ENCODE assay signal across 32 cellular contexts in the genomic region with DNA sequence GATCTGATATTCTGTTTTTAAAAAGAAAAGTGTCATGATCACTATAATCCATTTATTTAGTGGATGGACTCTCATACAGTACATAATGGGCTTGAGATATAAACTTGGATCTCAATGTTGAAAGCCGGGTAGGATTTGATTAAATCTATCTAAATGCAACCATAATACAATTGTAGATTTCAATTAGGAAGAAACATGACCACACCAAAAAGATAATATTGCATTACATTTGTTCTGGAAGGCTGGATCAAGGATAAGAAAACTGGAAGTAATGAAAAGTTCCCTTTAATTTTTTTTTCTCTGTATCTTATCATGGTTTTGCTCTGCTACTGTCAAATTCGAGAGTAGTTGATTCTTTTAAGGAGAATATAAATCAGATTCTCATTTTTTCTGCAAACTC.
"Had no signal": no experiment of that assay in that cellular context is flagged by ENCODE, and none has a peak within 500 bp of the region (broad histone marks: within the 10 kb centered on the region; RNA-seq: fewer than 3 reads in every experiment).

No MANE protein-coding gene starts in this region.

- H3K27ac ChIP-seq: adrenal gland, ascending aorta, body of pancreas, brain microvascular endothelial cell, breast epithelium, cardiac muscle cell had no signal

- FAIRE-seq: bronchial epithelial cell had no signal

- H3K4me3 ChIP-seq: adrenal gland, ascending aorta, body of pancreas, breast epithelium, cardiac muscle cell had no signal

- H3K27me3 ChIP-seq: adrenal gland, ascending aorta, body of pancreas, brain microvascular endothelial cell, breast epithelium, cardiac muscle cell had no signal

- H3K36me3 ChIP-seq: adrenal gland, ascending aorta, brain microvascular endothelial cell, breast epithelium, cardiac muscle cell had no signal

- H3K4me1 ChIP-seq: ascending aorta, breast epithelium had no signal

- DNase-seq: activated effector memory CD4-positive, alpha-beta T cell treated with anti-CD3 and anti-CD28 coated beads, Interleukin-2, amount 50 U/mL, for 16 hours; activated effector memory CD4-positive, alpha-beta T cell treated with Interleukin-2 at 50 U/mL for 16 hours; activated gamma-delta T cell; activated gamma-delta T cell treated with Interleukin-2 at 50 U/mL for 16 hours; activated naive CD4-positive, alpha-beta T cell; activated naive CD4-positive, alpha-beta T cell treated with anti-CD3 and anti-CD28 coated beads for 36 hours; activated naive CD4-positive, alpha-beta T cell treated with anti-CD3 and anti-CD28 coated beads, Interleukin-2, amount 10 ng/mL, durations not matched to agents 7 days and 5 days; activated naive CD4-positive, alpha-beta T cell treated with anti-CD3 and anti-CD28 coated beads, Interleukin-2, amount 50 U/mL, for 16 hours; activated naive CD4-positive, alpha-beta T cell treated with Interleukin-2 at 50 U/mL for 16 hours; activated naive CD8-positive, alpha-beta T cell treated with anti-CD3 and anti-CD28 coated beads for 36 hours; activated naive CD8-positive, alpha-beta T cell treated with anti-CD3 and anti-CD28 coated beads, Interleukin-2, amount 10 ng/mL, durations not matched to agents 7 days and 5 days; activated naive CD8-positive, alpha-beta T cell treated with anti-CD3 and anti-CD28 coated beads, Interleukin-2, amount 50 U/mL, for 24 hours; activated T-cell treated with anti-CD3 and anti-CD28 coated beads, Interleukin-2, amount 50 U/mL, for 24 hours; activated T-cell treated with anti-CD3 and anti-CD28 coated beads, Interleukin-2, amount 50 U/mL, for 4 hours; activated T-cell treated with anti-CD3 and anti-CD28 coated beads, Interleukin-2, amount 50 U/mL, for 48 hours; activated T-cell treated with anti-CD3 and anti-CD28 coated beads, Interleukin-2, amount 50 U/mL, for 72 hours; adrenal gland; amniotic stem cell; amygdala; anterior cingulate cortex; aorta; body of pancreas; brain microvascular endothelial cell; caudate nucleus; central memory CD4-positive, alpha-beta T cell; cerebellar nuclear complex had no signal

- ATAC-seq: activated naive CD4-positive, alpha-beta T cell treated with anti-CD3 and anti-CD28 coated beads, Interleukin-2, amount 50 U/mL, for 72 hours; activated naive CD8-positive, alpha-beta T cell treated with anti-CD3 and anti-CD28 coated beads, Interleukin-2, amount 50 U/mL, for 24 hours; activated T-cell treated with anti-CD3 and anti-CD28 coated beads, Interleukin-2, amount 50 U/mL, for 4 hours; activated T-cell treated with anti-CD3 and anti-CD28 coated beads, Interleukin-2, amount 50 U/mL, for 72 hours; activated T-helper 17 cell treated with anti-CD3 and anti-CD28 coated beads, Interleukin-2, amount 50 U/mL, for 72 hours; body of pancreas had no signal

- H3K9me3 ChIP-seq: adrenal gland, ascending aorta, breast epithelium had no signal
